ENCODE assay signal across 8 cellular contexts in genomic region chr7:105776068-105776790, GRCh38.
DNase-seq lines count a peak whose midpoint lies in the region; ATAC-seq and TF ChIP-seq lines count a peak whose summit lies in the region.

No MANE protein-coding gene starts in this region.

- H3K4me2 ChIP-seq in OCI-LY7 (ENCODE audit: low read length) = no peak overlapping the region

- POLR2A ChIA-PET in OCI-LY7 (lab: Charles Lee) = no interaction called here

- TF ChIP-seq CTCF in thoracic aorta (IDR thresholded peaks at IDR 0.05) (no peak), OCI-LY7 (conservative IDR thresholded peaks at IDR 0.05; ENCODE audit: low read length) (no peak)

- no TSS peak for BruUV-seq in OCI-LY7 (replicated peaks; lab: Mats Ljungman, UMichigan)

- H3K27ac ChIP-seq in iPS-18a (ENCODE audit: low read length) (no peak overlapping the region), thoracic aorta (no peak overlapping the region), OCI-LY7 (ENCODE audit: low read depth, low read length, poor library complexity, severe bottlenecking) (no peak overlapping the region)

- peak overlapping the region; percentile 23 for H3K4me3 ChIP-seq in iPS-18a (ENCODE audit: low read length)
- no peak overlapping the region for H3K4me3 ChIP-seq in thoracic aorta
- no peak overlapping the region for H3K4me3 ChIP-seq in OCI-LY7 (ENCODE audit: low read depth, low read length, poor library complexity, severe bottlenecking)

- H3K27me3 ChIP-seq in iPS-18a (ENCODE audit: control insufficient read depth, insufficient read depth, low read length) = no peaks in the 10 kb centered on the region
- H3K27me3 ChIP-seq in thoracic aorta (replicated peaks; ENCODE audit: insufficient read depth) = no peaks in the 10 kb centered on the region

- no peaks in the 10 kb centered on the region for H3K9me3 ChIP-seq in iPS-18a (ENCODE audit: control insufficient read depth, low read depth, low read length)
- H3K9me3 ChIP-seq in thoracic aorta = no peaks in the 10 kb centered on the region
- H3K9me3 ChIP-seq in OCI-LY7 (ENCODE audit: low read length) = no peaks in the 10 kb centered on the region

- no peaks in the 10 kb centered on the region for H3K9me2 ChIP-seq in OCI-LY7 (ENCODE audit: insufficient read depth, low read length)

- intact Hi-C loops in OCI-LY7 (cut with micrococcal nuclease; ENCODE audit: unreplicated experiment) = no loop called here

- H3K36me3 ChIP-seq in iPS-18a (ENCODE audit: control insufficient read depth, low read depth, low read length) = no peaks in the 10 kb centered on the region
- no peaks in the 10 kb centered on the region for H3K36me3 ChIP-seq in thoracic aorta
- H3K36me3 ChIP-seq in OCI-LY7 (ENCODE audit: insufficient read depth, low read length) = no peaks in the 10 kb centered on the region

- H3K4me1 ChIP-seq in iPS-18a (ENCODE audit: control insufficient read depth, low read depth, low read length) = peaks cover 47% of the 10 kb centered on the region
- no peaks in the 10 kb centered on the region for H3K4me1 ChIP-seq in thoracic aorta (ENCODE audit: control insufficient read depth in 1 of 2, low read depth in 2 of 2)
- H3K4me1 ChIP-seq in OCI-LY7 (ENCODE audit: insufficient read depth, low read length, poor library complexity, severe bottlenecking) = no peaks in the 10 kb centered on the region

- CTCF ChIA-PET in OCI-LY7 (lab: Charles Lee; ENCODE audit: unreplicated experiment) = no interaction called here

- H3K9ac ChIP-seq in iPS-18a (ENCODE audit: low read length) = peak overlapping the region; percentile 18

- H4K20me1 ChIP-seq in OCI-LY7 (ENCODE audit: insufficient read depth, low read length) = no peaks in the 10 kb centered on the region

- H3K79me2 ChIP-seq in OCI-LY7 (ENCODE audit: insufficient read depth, low read depth, low read length) = no peaks in the 10 kb centered on the region

- no peak overlapping the region for H2AFZ ChIP-seq in OCI-LY7 (ENCODE audit: low read length)

- DNase-seq in HS-27A (ENCODE audit: low read depth) (peak; percentile 89), astrocyte of the hippocampus (ENCODE audit: low read depth, low spot score) (peak; percentile 99), thoracic aorta (ENCODE audit: low spot score) (peak; percentile 9), OCI-LY7 (ENCODE audit: low spot score) (no peak)

- no peak for ATAC-seq in thoracic aorta (ENCODE audit: insufficient number of reproducible peaks, low FRiP score, low read depth)
- ATAC-seq in GM18870 (IDR thresholded peaks at IDR 0.05; ENCODE audit: unreplicated experiment) = no peak
- no peak for ATAC-seq in GM21786 (IDR thresholded peaks at IDR 0.05; ENCODE audit: unreplicated experiment)
- no peak for ATAC-seq in GM19452 (IDR thresholded peaks at IDR 0.05; ENCODE audit: unreplicated experiment)
